Comparison of ENCODE assay signal across 22 cellular contexts in genomic region chr1:30571380-30571779, GRCh38.
"Had no signal": no experiment of that assay in that cellular context is flagged by ENCODE, and none has a peak within 500 bp of the region (broad histone marks: within the 10 kb centered on the region; RNA-seq: fewer than 3 reads in every experiment).

No MANE protein-coding gene starts in this region.

- H3K9me3 Mint-ChIP-seq: immature natural killer cell; natural killer cell treated with Interleukin-12 subunit alpha and Interleukin-12 subunit beta and Interleukin-15 and Interleukin-18, amount 100 ng/mL, for 72 hours; neural progenitor cell; stimulated activated effector memory CD8-positive, alpha-beta T cell treated with anti-CD3 and anti-CD28 coated beads, Interleukin-12 subunit alpha, Interleukin-12 subunit beta, amount 100 ng/mL, for 72 hours; type B pancreatic cell had no signal

- H3K4me1 Mint-ChIP-seq: immature natural killer cell; mesothelial cell of epicardium; naive B cell; stimulated activated effector memory CD8-positive, alpha-beta T cell treated with anti-CD3 and anti-CD28 coated beads, Interleukin-12 subunit alpha, Interleukin-12 subunit beta, amount 100 ng/mL, for 72 hours had no signal

- H3K27ac Mint-ChIP-seq: immature natural killer cell; mesothelial cell of epicardium; natural killer cell treated with Interleukin-12 subunit alpha and Interleukin-12 subunit beta and Interleukin-15 and Interleukin-18, amount 100 ng/mL, for 72 hours; neural progenitor cell; progenitor cell of endocrine pancreas; stimulated activated effector memory CD8-positive, alpha-beta T cell treated with anti-CD3 and anti-CD28 coated beads, Interleukin-12 subunit alpha, Interleukin-12 subunit beta, amount 100 ng/mL, for 72 hours; type B pancreatic cell had no signal

- H3K4me3 Mint-ChIP-seq: immature natural killer cell; mesothelial cell of epicardium; naive B cell; natural killer cell treated with Interleukin-12 subunit alpha and Interleukin-12 subunit beta and Interleukin-15 and Interleukin-18, amount 100 ng/mL, for 72 hours; neural progenitor cell; stimulated activated effector memory CD8-positive, alpha-beta T cell treated with anti-CD3 and anti-CD28 coated beads, Interleukin-12 subunit alpha, Interleukin-12 subunit beta, amount 100 ng/mL, for 72 hours; type B pancreatic cell had no signal

- DNase-seq: dorsolateral prefrontal cortex; effector CD4-positive, alpha-beta T cell; hypothalamus; immature natural killer cell; islet precursor cell; mesenchymal stem cell; mucosa of descending colon; naive B cell; stimulated activated CD4-positive, alpha-beta T cell treated with anti-CD3 and anti-CD28 coated beads, Interleukin-12 subunit alpha, Interleukin-12 subunit beta, amount 100 ng/mL, for 4 hours; stimulated activated CD4-positive, alpha-beta T cell treated with anti-CD3 and anti-CD28 coated beads, Interleukin-2, amount 100 ng/mL, for 24 hours; stimulated activated CD4-positive, alpha-beta T cell treated with anti-CD3 and anti-CD28 coated beads, Interleukin-4, amount 100 ng/mL, for 24 hours; stimulated activated naive CD4-positive, alpha-beta T cell treated with Interleukin-2 at 50 U/mL for 16 hours; substantia nigra; testis; tibial artery had no signal

- ATAC-seq: mucosa of descending colon; sciatic nerve; stimulated activated effector memory CD8-positive, alpha-beta T cell treated with anti-CD3 and anti-CD28 coated beads, Interleukin-12 subunit alpha, Interleukin-12 subunit beta, amount 100 ng/mL, for 72 hours had no signal

- H3K36me3 Mint-ChIP-seq: immature natural killer cell; mesothelial cell of epicardium; naive B cell; natural killer cell treated with Interleukin-12 subunit alpha and Interleukin-12 subunit beta and Interleukin-15 and Interleukin-18, amount 100 ng/mL, for 72 hours; neural progenitor cell; stimulated activated effector memory CD8-positive, alpha-beta T cell treated with anti-CD3 and anti-CD28 coated beads, Interleukin-12 subunit alpha, Interleukin-12 subunit beta, amount 100 ng/mL, for 72 hours; type B pancreatic cell had no signal
